Comparison of ENCODE assay signal across 8 cellular contexts in genomic region chr2:157468931-157469708, GRCh38. TPM values are rescaled to one million over a fixed set of nuclear protein-coding genes. Genes with fewer than 3 reads are reported as not detected.
DNase-seq lines count a peak whose midpoint lies in the region; ATAC-seq and TF ChIP-seq lines count a peak whose summit lies in the region.

No MANE protein-coding gene starts in this region.

- H3K4me3 ChIP-seq in GM12875 (ENCODE audit: low read depth, low read length): peak overlapping the region; percentile 18
- no peak overlapping the region for H3K4me3 ChIP-seq in IMR-90 (ENCODE audit: insufficient read depth, low read depth, low read length)
- no peak overlapping the region for H3K4me3 ChIP-seq in adrenal gland

- H3K9me1 ChIP-seq in IMR-90 (ENCODE audit: insufficient read depth, low read length): no peaks in the 10 kb centered on the region

- H3K18ac ChIP-seq in IMR-90 (ENCODE audit: low read depth, low read length): peak overlapping the region; percentile 91; the same call in 1 of the 2 replicates

- 0 out of 2 replicates have a peak overlapping the region, but pooled peaks have one; percentile 12 for H3K14ac ChIP-seq in IMR-90 (replicated peaks; ENCODE audit: low read depth, low read length)

- peak overlapping the region; percentile 23 for H3K4me3 Mint-ChIP-seq in natural killer cell

- WGBS in IMR-90 (ENCODE audit: extremely low coverage in 2 of 2, insufficient read length in 1 of 2), 2 experiments: no CpG with 5 or more reads among the region's 8 CpGs
- 50 to 55% (median 52%) methylated on average over 8 of the region's 8 CpGs for WGBS in adrenal gland, 4 donors

- no peak for TF ChIP-seq RAD21 in IMR-90 (IDR thresholded peaks at IDR 0.05; ENCODE audit: low read length)

- H4K91ac ChIP-seq in IMR-90 (ENCODE audit: insufficient read depth, low read depth, low read length): peak overlapping the region; percentile 36; the same call in 1 of the 2 replicates

- no peaks in the 10 kb centered on the region for H3K36me3 ChIP-seq in IMR-90 (ENCODE audit: control insufficient read depth, insufficient read depth, low read length)
- no peaks in the 10 kb centered on the region for H3K36me3 ChIP-seq in adrenal gland (replicated peaks in 1 of 2)

- no peaks in the 10 kb centered on the region for H3K36me3 Mint-ChIP-seq in natural killer cell

- no peak overlapping the region for H3K56ac ChIP-seq in IMR-90 (ENCODE audit: extremely low read depth, insufficient read depth, low read length)

- peak overlapping the region; percentile 25 to 36; a peak in 1 of 4 replicates for H4K8ac ChIP-seq in IMR-90 (ENCODE audit: low read depth in 2 of 2, low read length in 2 of 2)

- no peaks in the 10 kb centered on the region; the same call in 1 of the 2 replicates for H3K4me1 ChIP-seq in IMR-90 (ENCODE audit: control insufficient read depth, insufficient read depth, low read length)
- H3K4me1 ChIP-seq in adrenal gland (replicated peaks in 1 of 2): no peaks in the 10 kb centered on the region

- H3K4me1 Mint-ChIP-seq in natural killer cell: peaks cover 25 to 30% of the 10 kb centered on the region in 2 donors

- H3K27me3 Mint-ChIP-seq in natural killer cell (ENCODE audit: low read depth in 2 of 2): peaks cover 0 to 2% of the 10 kb centered on the region in 2 donors

- no peak overlapping the region for H3K23ac ChIP-seq in IMR-90 (ENCODE audit: low read depth, low read length)

- H3K27me3 ChIP-seq in IMR-90 (ENCODE audit: control insufficient read depth, insufficient read depth, low read length) (no peaks in the 10 kb centered on the region), adrenal gland (no peaks in the 10 kb centered on the region)

- H4K20me1 ChIP-seq in IMR-90 (ENCODE audit: insufficient read depth, low read length): no peaks in the 10 kb centered on the region

- H3K9me3 Mint-ChIP-seq in natural killer cell: no peaks in the 10 kb centered on the region

- H4K5ac ChIP-seq in IMR-90 (ENCODE audit: low read depth, low read length): no peak overlapping the region

- peak overlapping the region; percentile 76; the same call in 1 of the 2 replicates for H2BK120ac ChIP-seq in IMR-90 (ENCODE audit: low read depth, low read length)

- no peak overlapping the region for H2AFZ ChIP-seq in IMR-90 (replicated peaks; ENCODE audit: low read length, poor library complexity)

- POLR2A ChIA-PET in IMR-90 (lab: Charles Lee; ENCODE audit: unreplicated experiment): no interaction called here

- TF ChIP-seq CTCF in GM12875 (IDR thresholded peaks at IDR 0.05; ENCODE audit: borderline replicate concordance, insufficient read depth, low read depth, low read length): no peak
- TF ChIP-seq CTCF in IMR-90 (conservative IDR thresholded peaks at IDR 0.05; ENCODE audit: low read depth, low read length): no peak
- TF ChIP-seq CTCF in adrenal gland (IDR thresholded peaks at IDR 0.05): no peak
- TF ChIP-seq CTCF in natural killer cell (IDR thresholded peaks at IDR 0.05): no peak

- in situ Hi-C loops in IMR-90 (cut with MboI; ENCODE audit: low sequenced_read_pairs): no loop called here

- H2BK20ac ChIP-seq in IMR-90 (ENCODE audit: low read depth, low read length): peak overlapping the region; percentile 64; the same call in 1 of the 2 replicates

- no peak overlapping the region for H3K27ac ChIP-seq in IMR-90 (ENCODE audit: insufficient read depth, low read length)
- H3K27ac ChIP-seq in adrenal gland: peak overlapping the region in 3 of 5 donors; percentile 13 to 68 (median 54)

- no peak overlapping the region for H2AK5ac ChIP-seq in IMR-90 (ENCODE audit: low read depth, low read length)

- no peak overlapping the region; the same call in 1 of the 2 replicates for H3K4me2 ChIP-seq in IMR-90 (ENCODE audit: low read depth, low read length)

- no peak overlapping the region for H2AK9ac ChIP-seq in IMR-90 (replicated peaks; ENCODE audit: low read depth, low read length, poor library complexity)

- dilution Hi-C loops in IMR-90 (cut with HindIII; ENCODE audit: low sequenced_read_pairs, unreplicated experiment): no loop called here

- DNase-seq in IMR-90: peak; percentile 71
- peak in 1 of 7 donors; percentile 6 for DNase-seq in adrenal gland
- DNase-seq in natural killer cell: no peak
- no peak for DNase-seq in NCI-H82 treated with DMSO at 0.1 percent for 48 hours (lab: John Stamatoyannopoulos, UW; ENCODE audit: unreplicated experiment)
- DNase-seq in stimulated activated CD4-positive, alpha-beta T cell treated with anti-CD3 and anti-CD28 coated beads, Interleukin-4, amount 100 ng/mL, for 4 hours: no peak
- no peak for DNase-seq in iPS-NIHi7 (ENCODE audit: extremely low spot score)

- peak overlapping the region; percentile 80 to 86 for H3K27ac Mint-ChIP-seq in natural killer cell

- no peaks in the 10 kb centered on the region for H3K79me1 ChIP-seq in IMR-90 (ENCODE audit: low read depth in 1 of 2, low read length in 2 of 2)

- CTCF ChIA-PET in IMR-90 (lab: Yijun Ruan, JAX): no interaction called here

- H3K9me3 ChIP-seq in IMR-90 (ENCODE audit: control insufficient read depth, insufficient read depth, low read length) (no peaks in the 10 kb centered on the region), adrenal gland (replicated peaks in 1 of 3) (no peaks in the 10 kb centered on the region)

- peak overlapping the region; percentile 26; the same call in 1 of the 2 replicates for H3K4ac ChIP-seq in IMR-90 (ENCODE audit: low read depth, low read length)

- intact Hi-C loops in IMR-90 (cut with micrococcal nuclease): no loop called here
- intact Hi-C loops in adrenal gland (cut with DNase I): no loop called here
- intact Hi-C loops in natural killer cell (cut with micrococcal nuclease): loop anchor here (2.0 kb wide), 1 partner anchor 26 kb away; no protein-coding TSS in a partner anchor

- no TSS peak for BruUV-seq in IMR-90 (replicated peaks; lab: Mats Ljungman, UMichigan)

- H2BK5ac ChIP-seq in IMR-90 (ENCODE audit: low read depth, low read length, poor library complexity, severe bottlenecking): peak overlapping the region; percentile 67

- TF ChIP-seq POLR2A in IMR-90 (IDR thresholded peaks at IDR 0.05; ENCODE audit: low read depth, low read length): no peak
- no peak for TF ChIP-seq POLR2A in adrenal gland (IDR thresholded peaks at IDR 0.05)

- no peak overlapping the region for H3K9ac ChIP-seq in IMR-90 (ENCODE audit: low read depth, low read length)

- no peak overlapping the region for H2BK15ac ChIP-seq in IMR-90 (ENCODE audit: low read depth, low read length)

- ATAC-seq in GM21526 (IDR thresholded peaks at IDR 0.05; ENCODE audit: low FRiP score, unreplicated experiment) (peak; percentile 85), IMR-90 (ENCODE audit: low read depth) (peak; percentile 60), natural killer cell (peak; percentile 82 to 85 (median 82))

TF ChIP-seq in IMR-90, 13 proteins besides CTCF, POLR2A, EP300 and RAD21:
- TF ChIP-seq BHLHE40 (IDR thresholded peaks at IDR 0.05; ENCODE audit: low read depth, low read length): no peak
- TF ChIP-seq, protein P1, sequence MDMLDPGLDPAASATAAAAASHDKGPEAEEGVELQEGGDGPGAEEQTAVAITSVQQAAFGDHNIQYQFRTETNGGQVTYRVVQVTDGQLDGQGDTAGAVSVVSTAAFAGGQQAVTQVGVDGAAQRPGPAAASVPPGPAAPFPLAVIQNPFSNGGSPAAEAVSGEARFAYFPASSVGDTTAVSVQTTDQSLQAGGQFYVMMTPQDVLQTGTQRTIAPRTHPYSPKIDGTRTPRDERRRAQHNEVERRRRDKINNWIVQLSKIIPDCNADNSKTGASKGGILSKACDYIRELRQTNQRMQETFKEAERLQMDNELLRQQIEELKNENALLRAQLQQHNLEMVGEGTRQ (IDR thresholded peaks at IDR 0.05; ENCODE audit: low read depth, low read length): no peak
TF ChIP-seq in IMR-90: peak in this region for 0.

RNA-seq across cellular contexts. Expression of gene CYTIP, which starts 25.2 kb away (rescaled TPM):
- not detected in 2 replicates for total RNA-seq in IMR-90 (2012; rRNA removed)
- polyA plus RNA-seq in IMR-90 (2012; rRNA removed): not detected in 2 replicates
- polyA plus RNA-seq in IMR-90 (2012; cell fraction: cytosol; rRNA removed): not detected in 2 replicates
- polyA plus RNA-seq in IMR-90 (2012; cell fraction: nucleus; rRNA removed; ENCODE audit: low replicate concordance): not detected in 2 replicates
- total RNA-seq in adrenal gland: 1 to 10 TPM in 7 of 8 donors, under 1 TPM in 1; 0.72 to 6.7 (median 4.3) TPM
- 1 to 10 TPM in 2 of 3 donors, under 1 TPM in 1; 0.94 to 3.9 (median 2.5) TPM for polyA plus RNA-seq in adrenal gland
- 100 to 1,000 TPM; 276 to 363 (median 357) TPM for total RNA-seq in natural killer cell

Comparison
In these comparisons a context has a peak if more than half of its experiments do, and no peak if none do; other contexts are left out.
1. RNA of gene CYTIP, which starts 25.2 kb away (total RNA-seq): 276 to 363 TPM in natural killer cell; 0.72 to 6.7 TPM in adrenal gland and not detected in IMR-90; every median in the first group is over 10 times any median in the second.
2. Peak in every context shown above with its lines, with median percentiles within 50 percentile points of each other: ATAC-seq.